ENCODE assay signal across 8 cellular contexts in genomic region chr3:56467801-56468183, GRCh38. TPM values are rescaled to one million over a fixed set of nuclear protein-coding genes. Genes with fewer than 3 reads are reported as not detected.
A peak's percentile ranks its signal among the peaks of the same experiment; 100 is the strongest.
DNase-seq lines count a peak whose midpoint lies in the region; TF ChIP-seq lines count a peak whose summit lies in the region.

No MANE protein-coding gene starts in this region.

- no peak overlapping the region for H3K27ac ChIP-seq in thyroid gland

- POLR2A ChIA-PET in MCF 10A (lab: Yijun Ruan, JAX) (interaction anchor here (0.9 kb wide), 1 partner anchor 9 kb away, joined by 4 read pairs; no protein-coding TSS in a partner anchor), GM10248 (lab: Yijun Ruan, JAX) (no interaction called here)

- H3K27ac Mint-ChIP-seq in MCF 10A (ENCODE audit: low read depth, unreplicated experiment), result no peak overlapping the region
- H3K27ac Mint-ChIP-seq in activated T-helper 2 cell treated with anti-CD3 and anti-CD28 coated beads, Interferon-gamma antibody, Interleukin-2, Interleukin-4, amounts not matched to agents 10 μg/mL and 5 μg/mL and 100 μg/mL, durations not matched to agents 14 hours and 24 hours and 36 hours, result no peak overlapping the region

- DNase-seq in NCI-H748 (lab: John Stamatoyannopoulos, UW; ENCODE audit: unreplicated experiment) (peak; percentile 46), NCI-H748 treated with DMSO at 0.1 percent for 48 hours (lab: John Stamatoyannopoulos, UW) (no peak), MCF 10A (ENCODE audit: unreplicated experiment) (no peak), left kidney (ENCODE audit: low read depth, low spot score) (peak; percentile 65), thyroid gland (peak; percentile 8 to 18), HCEC 1CT (no peak), GM10248 (ENCODE audit: extremely low spot score) (no peak)
- DNase-seq in activated T-helper 2 cell treated with anti-CD3 and anti-CD28 coated beads, Interferon-gamma antibody, Interleukin-2, Interleukin-4, amounts not matched to agents 10 μg/mL and 5 μg/mL and 100 μg/mL, durations not matched to agents 14 hours and 24 hours and 36 hours (ENCODE audit: low spot score), result no peak

- peak overlapping the region; percentile 76 for H3K4me3 Mint-ChIP-seq in MCF 10A (ENCODE audit: unreplicated experiment)
- no peak overlapping the region for H3K4me3 Mint-ChIP-seq in activated T-helper 2 cell treated with anti-CD3 and anti-CD28 coated beads, Interferon-gamma antibody, Interleukin-2, Interleukin-4, amounts not matched to agents 10 μg/mL and 5 μg/mL and 100 μg/mL, durations not matched to agents 14 hours and 24 hours and 36 hours (ENCODE audit: low read depth)

- BruUV-seq in MCF 10A (replicated peaks; lab: Mats Ljungman, UMichigan), result no TSS peak

- peak overlapping the region in 2 of 3 donors; percentile 34 to 37 for H3K4me3 ChIP-seq in thyroid gland (replicated peaks in 1 of 3)

- CTCF ChIA-PET in MCF 10A (lab: Yijun Ruan, JAX) (interaction anchor here (0.7 kb wide), 1 partner anchor 17 kb away, joined by 3 read pairs; no protein-coding TSS in a partner anchor), GM10248 (lab: Yijun Ruan, JAX) (no interaction called here)

- intact Hi-C loops in MCF 10A (cut with micrococcal nuclease) (no loop called here), thyroid gland (cut with DNase I) (no loop called here)
- intact Hi-C loops in activated T-helper 2 cell treated with anti-CD3 and anti-CD28 coated beads, Interferon-gamma antibody, Interleukin-2, Interleukin-4, amounts not matched to agents 10 μg/mL and 5 μg/mL and 100 μg/mL, durations not matched to agents 14 hours and 24 hours and 36 hours (cut with micrococcal nuclease), result loop anchor here (10.0 kb wide), 1 partner anchor 983 kb away; the partner anchor contains the start of gene WNT5A

- H3K36me3 Mint-ChIP-seq in MCF 10A (ENCODE audit: insufficient read depth, unreplicated experiment), result no peaks in the 10 kb centered on the region
- H3K36me3 Mint-ChIP-seq in activated T-helper 2 cell treated with anti-CD3 and anti-CD28 coated beads, Interferon-gamma antibody, Interleukin-2, Interleukin-4, amounts not matched to agents 10 μg/mL and 5 μg/mL and 100 μg/mL, durations not matched to agents 14 hours and 24 hours and 36 hours (ENCODE audit: low read depth), result no peaks in the 10 kb centered on the region

- H3K36me3 ChIP-seq in thyroid gland, result no peaks in the 10 kb centered on the region

- H3K27me3 ChIP-seq in thyroid gland, result no peaks in the 10 kb centered on the region

- peaks cover 65% of the 10 kb centered on the region for H3K27me3 Mint-ChIP-seq in MCF 10A (ENCODE audit: insufficient read depth, unreplicated experiment)
- peaks cover 60% of the 10 kb centered on the region for H3K27me3 Mint-ChIP-seq in activated T-helper 2 cell treated with anti-CD3 and anti-CD28 coated beads, Interferon-gamma antibody, Interleukin-2, Interleukin-4, amounts not matched to agents 10 μg/mL and 5 μg/mL and 100 μg/mL, durations not matched to agents 14 hours and 24 hours and 36 hours (ENCODE audit: low read depth)

- H3K4me1 Mint-ChIP-seq in MCF 10A (ENCODE audit: insufficient read depth, unreplicated experiment), result no peaks in the 10 kb centered on the region
- peaks cover 2% of the 10 kb centered on the region for H3K4me1 Mint-ChIP-seq in activated T-helper 2 cell treated with anti-CD3 and anti-CD28 coated beads, Interferon-gamma antibody, Interleukin-2, Interleukin-4, amounts not matched to agents 10 μg/mL and 5 μg/mL and 100 μg/mL, durations not matched to agents 14 hours and 24 hours and 36 hours (ENCODE audit: low read depth)

- H3K9me3 ChIP-seq in thyroid gland, result no peaks in the 10 kb centered on the region

- no peaks in the 10 kb centered on the region for H3K4me1 ChIP-seq in thyroid gland

- TF ChIP-seq CTCF in MCF 10A (IDR thresholded peaks at IDR 0.05; ENCODE audit: unreplicated experiment), result no peak
- TF ChIP-seq CTCF in thyroid gland (IDR thresholded peaks at IDR 0.05), result no peak
- TF ChIP-seq CTCF in GM10248 (IDR thresholded peaks at IDR 0.05; ENCODE audit: control extremely low read depth, extremely low read depth, low read depth, missing control alignments), result no peak

- 0 to 5% methylated on average over 14 to 19 of the region's 28 CpGs for WGBS in thyroid gland, 2 donors

- H3K9me3 Mint-ChIP-seq in MCF 10A (ENCODE audit: unreplicated experiment), result no peaks in the 10 kb centered on the region
- H3K9me3 Mint-ChIP-seq in activated T-helper 2 cell treated with anti-CD3 and anti-CD28 coated beads, Interferon-gamma antibody, Interleukin-2, Interleukin-4, amounts not matched to agents 10 μg/mL and 5 μg/mL and 100 μg/mL, durations not matched to agents 14 hours and 24 hours and 36 hours, result no peaks in the 10 kb centered on the region

- TF ChIP-seq POLR2A in thyroid gland (IDR thresholded peaks at IDR 0.05), result no peak

RNA-seq across cellular contexts. Expression of gene ERC2, which starts 0.5 kb away (rescaled TPM):
- total RNA-seq in MCF 10A (2022) (0.42 and 0.44 TPM in 2 replicates), thyroid gland (1 to 10 TPM; 5.3 to 8.8 (median 7.8) TPM)
- 0.09 and 0.32 TPM in 2 replicates for total RNA-seq in activated T-helper 2 cell treated with anti-CD3 and anti-CD28 coated beads, Interferon-gamma antibody, Interleukin-2, Interleukin-4, amounts not matched to agents 10 μg/mL and 5 μg/mL and 100 μg/mL, durations not matched to agents 14 hours and 24 hours and 36 hours

Comparison
In these comparisons a context has a peak if more than half of its experiments do, and no peak if none do; other contexts are left out.
1. DNase-seq: peak in NCI-H748 (single experiment), left kidney (single experiment) and thyroid gland (2 of 2); none in NCI-H748 treated with DMSO at 0.1 percent for 48 hours (single experiment), MCF 10A (single experiment), activated T-helper 2 cell treated with anti-CD3 and anti-CD28 coated beads, Interferon-gamma antibody, Interleukin-2, Interleukin-4, amounts not matched to agents 10 μg/mL and 5 μg/mL and 100 μg/mL, durations not matched to agents 14 hours and 24 hours and 36 hours (single experiment), HCEC 1CT (single experiment) and GM10248 (single experiment).